Comparison of ENCODE assay signal across 1 cellular context in genomic region chr4:87971866-87972265, GRCh38.
TF ChIP-seq lines count a peak whose summit lies in the region.

No MANE protein-coding gene starts in this region.

TF ChIP-seq in HCT116, 20 proteins besides CTCF, POLR2A, EP300 and RAD21 (continued from another document):
- TF ChIP-seq REST (IDR thresholded peaks at IDR 0.05; ENCODE audit: low read depth) = no peak
- TF ChIP-seq CBX3 (IDR thresholded peaks at IDR 0.05; ENCODE audit: low read depth) = no peak
- no peak for TF ChIP-seq EZH2phosphoT487 (IDR thresholded peaks at IDR 0.05; ENCODE audit: borderline replicate concordance)
- TF ChIP-seq ATF3 (IDR thresholded peaks at IDR 0.05) = no peak
